Comparison of ENCODE assay signal across 8 cellular contexts in genomic region chr7:144812379-144813283, GRCh38. TPM values are rescaled to one million over a fixed set of nuclear protein-coding genes. Genes with fewer than 3 reads are reported as not detected.
DNase-seq lines count a peak whose midpoint lies in the region; ATAC-seq, FAIRE-seq and TF ChIP-seq lines count a peak whose summit lies in the region.

No MANE protein-coding gene starts in this region.

- H3K4me3 ChIP-seq in small intestine (ENCODE audit: low read depth in 1 of 2, low read length in 2 of 2): no peak overlapping the region

- H3K9me3 ChIP-seq in small intestine (ENCODE audit: control insufficient read depth, low read depth): no peaks in the 10 kb centered on the region

- ATAC-seq in HG02884 (IDR thresholded peaks at IDR 0.05; ENCODE audit: unreplicated experiment): peak; percentile 93
- ATAC-seq in SK-N-SH treated with all-trans-retinoic acid at 6 μM for 48 hours: no peak

- H3K36me3 Mint-ChIP-seq in T-helper 1 cell treated with Interleukin-12 subunit alpha and Interleukin-12 subunit beta and Interleukin-4 antibody, amounts not matched to agents 30 μg/mL and 1 μg/mL, for 36 hours (ENCODE audit: low read depth): no peaks in the 10 kb centered on the region

- no peak for TF ChIP-seq CTCF in GM13976 (IDR thresholded peaks at IDR 0.05; ENCODE audit: borderline replicate concordance, control extremely low read depth, extremely low read depth, insufficient read depth, missing control alignments)

- FAIRE-seq in small intestine (lab: Jason Lieb, UNC): no peak

- WGBS in small intestine, 3 donors: 60 to 74% (median 65%) methylated on average over 5 of the region's 5 CpGs

- in situ Hi-C loops in GM13976 (cut with MboI; ENCODE audit: low sequenced_read_pairs, unreplicated experiment): no loop called here

- DNase-seq in NOMO-1 treated with DMSO at 0.1 percent for 48 hours (lab: John Stamatoyannopoulos, UW; ENCODE audit: unreplicated experiment): peak; percentile 6
- DNase-seq in NOMO-1 treated with dmso at 0.1 percent for 144 hours (lab: John Stamatoyannopoulos, UW; ENCODE audit: unreplicated experiment): no peak
- peak; percentile 24 for DNase-seq in small intestine
- DNase-seq in GM13976 (ENCODE audit: low spot score): no peak
- DNase-seq in NCI-H146 (lab: John Stamatoyannopoulos, UW): no peak

- no peaks in the 10 kb centered on the region for H3K9me3 Mint-ChIP-seq in T-helper 1 cell treated with Interleukin-12 subunit alpha and Interleukin-12 subunit beta and Interleukin-4 antibody, amounts not matched to agents 30 μg/mL and 1 μg/mL, for 36 hours

- peaks cover 34% of the 10 kb centered on the region for H3K4me1 Mint-ChIP-seq in T-helper 1 cell treated with Interleukin-12 subunit alpha and Interleukin-12 subunit beta and Interleukin-4 antibody, amounts not matched to agents 30 μg/mL and 1 μg/mL, for 36 hours (ENCODE audit: low read depth)

- peak overlapping the region in 1 of 2 donors; percentile 24 for H3K27ac ChIP-seq in small intestine (ENCODE audit: low read depth in 1 of 2, low read length in 1 of 2)

- peak overlapping the region; percentile 52 for H3K4me3 Mint-ChIP-seq in T-helper 1 cell treated with Interleukin-12 subunit alpha and Interleukin-12 subunit beta and Interleukin-4 antibody, amounts not matched to agents 30 μg/mL and 1 μg/mL, for 36 hours

- H3K36me3 ChIP-seq in small intestine (ENCODE audit: control insufficient read depth in 2 of 2, insufficient read depth in 2 of 2, low read length in 2 of 2): no peaks in the 10 kb centered on the region

- peak overlapping the region; percentile 85 for H3K27ac Mint-ChIP-seq in T-helper 1 cell treated with Interleukin-12 subunit alpha and Interleukin-12 subunit beta and Interleukin-4 antibody, amounts not matched to agents 30 μg/mL and 1 μg/mL, for 36 hours

- H3K27me3 ChIP-seq in small intestine (ENCODE audit: control insufficient read depth in 2 of 2, insufficient read depth in 2 of 2, low read length in 2 of 2): no peaks in the 10 kb centered on the region

- peaks cover 0 to 5% of the 10 kb centered on the region in 2 donors for H3K4me1 ChIP-seq in small intestine (ENCODE audit: control insufficient read depth in 2 of 2, insufficient read depth in 1 of 2, low read depth in 1 of 2, low read length in 1 of 2)

- no peaks in the 10 kb centered on the region for H3K27me3 Mint-ChIP-seq in T-helper 1 cell treated with Interleukin-12 subunit alpha and Interleukin-12 subunit beta and Interleukin-4 antibody, amounts not matched to agents 30 μg/mL and 1 μg/mL, for 36 hours (ENCODE audit: low read depth)

TF ChIP-seq in SK-N-SH treated with all-trans-retinoic acid at 6 μM for 48 hours, 23 proteins besides CTCF, POLR2A, EP300 and RAD21 (continues in another document):
- TF ChIP-seq ZNF565 (CRISPR knock-in tag; conservative IDR thresholded peaks at IDR 0.05; ENCODE audit: low read depth): no peak
- no peak for TF ChIP-seq CSDC2 (CRISPR knock-in tag; IDR thresholded peaks at IDR 0.05)
- TF ChIP-seq ZFP30 (CRISPR knock-in tag; IDR thresholded peaks at IDR 0.05): no peak
- no peak for TF ChIP-seq TSHZ2 (CRISPR knock-in tag; IDR thresholded peaks at IDR 0.05)
- no peak for TF ChIP-seq CSRNP3 (CRISPR knock-in tag; IDR thresholded peaks at IDR 0.05)
- no peak for TF ChIP-seq TCF4 (CRISPR knock-in tag; IDR thresholded peaks at IDR 0.05; ENCODE audit: borderline replicate concordance)
- TF ChIP-seq RARB (CRISPR knock-in tag; IDR thresholded peaks at IDR 0.05): no peak
- TF ChIP-seq CREB5 (CRISPR knock-in tag; IDR thresholded peaks at IDR 0.05; ENCODE audit: low read depth): no peak
- no peak for TF ChIP-seq GLIS3 (CRISPR knock-in tag; IDR thresholded peaks at IDR 0.05)
- no peak for TF ChIP-seq ISL1 (CRISPR knock-in tag; IDR thresholded peaks at IDR 0.05)
- TF ChIP-seq ZNF70 (CRISPR knock-in tag; IDR thresholded peaks at IDR 0.05): no peak
- TF ChIP-seq BACH2 (CRISPR knock-in tag; IDR thresholded peaks at IDR 0.05; ENCODE audit: borderline replicate concordance): no peak
- no peak for TF ChIP-seq PPARA (CRISPR knock-in tag; IDR thresholded peaks at IDR 0.05; ENCODE audit: borderline replicate concordance)
- no peak for TF ChIP-seq POU6F1 (CRISPR knock-in tag; IDR thresholded peaks at IDR 0.05; ENCODE audit: borderline replicate concordance, low read depth)
- no peak for TF ChIP-seq PATZ1 (CRISPR knock-in tag; IDR thresholded peaks at IDR 0.05; ENCODE audit: borderline replicate concordance)
- no peak for TF ChIP-seq SNAI2 (CRISPR knock-in tag; IDR thresholded peaks at IDR 0.05)
- TF ChIP-seq ZNF8 (CRISPR knock-in tag; IDR thresholded peaks at IDR 0.05): no peak
- no peak for TF ChIP-seq TOX (CRISPR knock-in tag; IDR thresholded peaks at IDR 0.05; ENCODE audit: borderline replicate concordance)
- no peak for TF ChIP-seq OSR1 (CRISPR knock-in tag; IDR thresholded peaks at IDR 0.05)

RNA-seq across cellular contexts. Expression of gene TPK1, which starts 23.2 kb away (rescaled TPM):
- 10 to 100 TPM; 10.9 to 21.9 (median 19.7) TPM for polyA plus RNA-seq in small intestine

Comparison
In these comparisons a context has a peak if more than half of its experiments do, and no peak if none do; other contexts are left out.
1. DNase-seq: peak in NOMO-1 treated with DMSO at 0.1 percent for 48 hours (single experiment) and small intestine (single experiment); none in NOMO-1 treated with dmso at 0.1 percent for 144 hours (single experiment), GM13976 (single experiment) and NCI-H146 (single experiment).